1 cellular context compared by ENCODE assay signal in the genomic region with DNA sequence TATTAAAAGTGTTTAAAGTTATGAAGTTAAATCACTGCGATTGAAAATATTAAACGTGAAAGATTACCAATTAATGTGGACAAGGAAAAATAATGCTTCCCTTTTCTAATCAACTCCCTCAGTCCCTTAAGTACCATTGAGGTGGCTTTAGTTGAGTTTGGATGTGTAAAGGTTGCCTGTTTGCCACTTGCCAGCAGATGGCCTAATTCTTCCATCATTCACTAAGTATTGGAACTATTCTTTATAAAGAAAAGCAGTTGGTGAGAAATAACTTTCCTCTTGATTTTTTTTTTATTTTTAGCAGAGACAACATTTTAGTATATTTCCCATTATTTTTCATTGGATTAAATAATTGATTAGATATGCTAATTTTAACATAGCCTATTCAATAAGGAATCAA.
TF ChIP-seq lines count a peak whose summit lies in the region.

No MANE protein-coding gene starts in this region.

TF ChIP-seq in WTC11, 78 proteins besides CTCF, POLR2A, EP300 and RAD21 (continued from another document):
- TF ChIP-seq TP53 (CRISPR knock-in tag; IDR thresholded peaks at IDR 0.05) (no peak), ZNF263 (CRISPR knock-in tag; IDR thresholded peaks at IDR 0.05; ENCODE audit: low read depth) (no peak), ATF3 (CRISPR knock-in tag; conservative IDR thresholded peaks at IDR 0.05) (no peak)
TF ChIP-seq in WTC11: peak in this region for 0.
